Comparison of ENCODE assay signal across 9 cellular contexts in the genomic region with DNA sequence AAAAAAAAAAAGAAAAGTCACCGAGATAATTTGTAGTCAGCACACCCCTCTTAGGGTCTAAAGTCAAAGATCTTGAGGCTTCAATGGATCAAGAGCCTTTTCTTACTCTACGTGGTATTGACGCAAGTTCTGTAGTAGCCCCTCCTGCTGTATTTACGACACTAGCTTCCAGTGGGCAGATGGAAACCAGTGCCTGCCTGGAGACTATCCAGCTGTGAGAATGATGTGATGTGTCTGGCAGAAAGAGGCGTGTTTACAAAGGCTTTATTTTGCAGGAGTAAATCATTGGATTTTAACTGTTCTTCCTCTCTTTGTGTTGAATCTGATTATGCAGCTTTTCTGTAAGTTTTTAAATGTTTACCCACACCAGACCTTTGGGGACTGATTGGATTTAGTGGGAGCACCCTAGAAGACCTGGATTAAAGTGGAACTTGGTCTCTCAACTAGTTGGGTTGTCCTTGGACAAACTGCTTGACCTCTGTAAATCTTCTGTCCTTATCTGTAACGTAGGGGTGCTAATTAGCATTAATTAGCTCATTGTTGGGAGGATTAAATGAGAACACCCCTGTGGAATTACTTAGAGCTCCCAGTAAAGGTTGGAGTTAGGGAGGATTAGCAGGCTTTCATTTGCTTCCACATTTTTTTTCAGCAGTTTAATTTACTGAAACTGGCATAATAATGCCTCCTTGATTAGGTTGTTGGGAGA.
DNase-seq lines count a peak whose midpoint lies in the region; ATAC-seq, FAIRE-seq and TF ChIP-seq lines count a peak whose summit lies in the region.
"Had no signal": no experiment of that assay in that cellular context is flagged by ENCODE, and none has a peak within 500 bp of the region (broad histone marks: within the 10 kb centered on the region; RNA-seq: fewer than 3 reads in every experiment).

No MANE protein-coding gene starts in this region.

- H3K27me3 Mint-ChIP-seq in CD14-positive monocyte (ENCODE audit: low read depth in 3 of 3) (no peaks in the 10 kb centered on the region), astrocyte (ENCODE audit: low read depth, unreplicated experiment) (no peaks in the 10 kb centered on the region)

- peaks cover 39 to 46% of the 10 kb centered on the region in 2 donors for H3K36me3 Mint-ChIP-seq in CD14-positive monocyte
- peaks cover 10% of the 10 kb centered on the region for H3K36me3 Mint-ChIP-seq in astrocyte (ENCODE audit: low read depth, unreplicated experiment)

- H3K4me3 Mint-ChIP-seq in CD14-positive monocyte = no peak overlapping the region
- no peak overlapping the region for H3K4me3 Mint-ChIP-seq in astrocyte (ENCODE audit: unreplicated experiment)

- H2AFZ ChIP-seq in astrocyte (ENCODE audit: low read depth, low read length) = no peak overlapping the region

- TF ChIP-seq CTCF in CD14-positive monocyte (IDR thresholded peaks at IDR 0.05) (no peak), astrocyte (IDR thresholded peaks at IDR 0.05; ENCODE audit: insufficient read depth, low read depth, low read length) (no peak)

- H3K9me3 Mint-ChIP-seq in CD14-positive monocyte (no peaks in the 10 kb centered on the region), astrocyte (ENCODE audit: unreplicated experiment) (peaks cover 3% of the 10 kb centered on the region)

- H3K4me2 ChIP-seq in astrocyte (ENCODE audit: low read length) = no peak overlapping the region

- H3K36me3 ChIP-seq in astrocyte (ENCODE audit: insufficient read depth, low read length) = no peaks in the 10 kb centered on the region

- H3K9ac ChIP-seq in astrocyte (ENCODE audit: low read length) = no peak overlapping the region

- peak overlapping the region; percentile 24 to 82 (median 74) for H3K27ac Mint-ChIP-seq in CD14-positive monocyte
- H3K27ac Mint-ChIP-seq in astrocyte (ENCODE audit: unreplicated experiment) = no peak overlapping the region

- peaks cover 4% of the 10 kb centered on the region for H4K20me1 ChIP-seq in astrocyte (ENCODE audit: insufficient read depth, low read length)

- peaks cover 22% of the 10 kb centered on the region for H3K79me2 ChIP-seq in astrocyte (ENCODE audit: insufficient read depth, low read length)

- peaks cover 69% of the 10 kb centered on the region for H3K4me1 Mint-ChIP-seq in CD14-positive monocyte
- peaks cover 11% of the 10 kb centered on the region for H3K4me1 Mint-ChIP-seq in astrocyte (ENCODE audit: low read depth, unreplicated experiment)

- no peak overlapping the region for H3K27ac ChIP-seq in astrocyte (ENCODE audit: low read depth, low read length)

- no peak for DNase-seq in CD14-positive monocyte (ENCODE audit: low spot score)
- peak; percentile 61 for DNase-seq in NCI-H1694 (lab: John Stamatoyannopoulos, UW)
- DNase-seq in astrocyte (ENCODE audit: low read depth) = peak; percentile 53
- DNase-seq in mucosa of gallbladder (ENCODE audit: low spot score) = peak; percentile 74
- DNase-seq in GM19240 (ENCODE audit: insufficient read length, low spot score) = no peak
- no peak for DNase-seq in glomerular visceral epithelial cell (ENCODE audit: extremely low spot score)
- DNase-seq in AML-193 (lab: John Stamatoyannopoulos, UW) = no peak
- DNase-seq: activated CD4-positive, alpha-beta T cell treated with anti-CD3 and anti-CD28 coated beads, Interleukin-2, amount 50 U/mL, for 1 hour had no signal

- intact Hi-C loops in CD14-positive monocyte (cut with micrococcal nuclease) = no loop called here

- no peaks in the 10 kb centered on the region for H3K27me3 ChIP-seq in astrocyte (ENCODE audit: insufficient read depth, low read length)

- no peak overlapping the region for H3K4me3 ChIP-seq in astrocyte (ENCODE audit: insufficient read depth, low read depth, low read length)

- ATAC-seq in HG02759 (IDR thresholded peaks at IDR 0.05; ENCODE audit: unreplicated experiment) = no peak

- no peaks in the 10 kb centered on the region for H3K9me3 ChIP-seq in astrocyte (ENCODE audit: insufficient read depth, low read depth, low read length)

- FAIRE-seq in astrocyte (lab: Jason Lieb, UNC) = no peak

- peaks cover 12% of the 10 kb centered on the region for H3K4me1 ChIP-seq in astrocyte (ENCODE audit: insufficient read depth, low read length)

Comparison
In these comparisons a context has a peak if more than half of its experiments do, and no peak if none do; other contexts are left out.
1. DNase-seq: peak in NCI-H1694 (single experiment), astrocyte (single experiment) and mucosa of gallbladder (single experiment); none in CD14-positive monocyte (single experiment), GM19240 (single experiment), glomerular visceral epithelial cell (single experiment) and AML-193 (0 of 2).